In the genomic region with DNA sequence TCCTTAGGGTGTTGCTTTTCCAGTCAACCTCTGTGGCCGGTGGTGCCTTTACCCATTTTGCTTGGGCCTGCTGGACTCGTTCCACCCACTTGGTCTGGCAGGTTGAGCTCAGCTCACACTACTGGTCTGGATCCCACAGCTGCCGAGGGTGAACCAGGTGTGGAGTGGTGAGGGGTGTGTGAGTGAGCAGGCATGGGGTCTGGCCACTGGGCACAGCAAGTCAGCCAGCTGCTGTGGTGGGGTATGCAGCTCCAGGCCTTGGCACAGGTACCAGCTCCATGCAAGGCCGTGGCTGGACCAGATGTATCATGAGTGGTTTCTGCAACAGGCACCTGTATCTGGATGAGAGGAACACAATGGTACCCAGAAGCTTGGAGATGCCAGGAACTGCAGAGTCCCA, we compare ENCODE assay signal across 14 cellular contexts.
DNase-seq lines count a peak whose midpoint lies in the region; ATAC-seq and TF ChIP-seq lines count a peak whose summit lies in the region.
"Had no signal": no experiment of that assay in that cellular context is flagged by ENCODE, and none has a peak within 500 bp of the region (broad histone marks: within the 10 kb centered on the region; RNA-seq: fewer than 3 reads in every experiment).

No MANE protein-coding gene starts in this region.

- H2BK12ac ChIP-seq in mesenchymal stem cell (ENCODE audit: low read length in 2 of 2), result no peak overlapping the region

- peak overlapping the region in 1 of 2 experiments; percentile 0 for H3K14ac ChIP-seq in mesenchymal stem cell (ENCODE audit: low read length in 2 of 2)

- no peaks in the 10 kb centered on the region for H3K27me3 Mint-ChIP-seq in CD14-positive monocyte (ENCODE audit: low read depth in 3 of 3)
- no peaks in the 10 kb centered on the region for H3K27me3 Mint-ChIP-seq in stimulated activated memory B cell treated with anti-CD40 and anti-IgM and Interleukin-4, amounts not matched to agents 10 μg/mL and 1 μg/mL and 100 μg/mL, for 72 hours
- H3K27me3 Mint-ChIP-seq: CD4-positive, CD25-positive, alpha-beta regulatory T cell had no signal

- no peak for TF ChIP-seq CTCF in CD14-positive monocyte (IDR thresholded peaks at IDR 0.05)
- TF ChIP-seq CTCF in VCaP (conservative IDR thresholded peaks at IDR 0.05), result no peak

- H2AFZ ChIP-seq in mesenchymal stem cell (ENCODE audit: low read depth, low read length), result no peak overlapping the region
- H2AFZ ChIP-seq: GM23338 had no signal

- H3K4me3 Mint-ChIP-seq in CD14-positive monocyte, result no peak overlapping the region
- no peak overlapping the region for H3K4me3 Mint-ChIP-seq in stimulated activated memory B cell treated with anti-CD40 and anti-IgM and Interleukin-4, amounts not matched to agents 10 μg/mL and 1 μg/mL and 100 μg/mL, for 72 hours
- H3K4me3 Mint-ChIP-seq: CD4-positive, CD25-positive, alpha-beta regulatory T cell; GM23338 had no signal

- H2AK5ac ChIP-seq in mesenchymal stem cell (ENCODE audit: low read length, severe bottlenecking), result no peak overlapping the region

- no peaks in the 10 kb centered on the region for H3K9me3 ChIP-seq in mesenchymal stem cell (ENCODE audit: control insufficient read depth, low read length)
- H3K9me3 ChIP-seq: A549 had no signal

- H3K27ac ChIP-seq in VCaP (peak overlapping the region; percentile 73; the same call in 1 of the 2 replicates), mesenchymal stem cell (ENCODE audit: low read length, poor library complexity, severe bottlenecking) (no peak overlapping the region)
- H3K27ac ChIP-seq: A549 had no signal

- H3K27ac Mint-ChIP-seq in CD14-positive monocyte, result no peak overlapping the region
- no peak overlapping the region for H3K27ac Mint-ChIP-seq in stimulated activated memory B cell treated with anti-CD40 and anti-IgM and Interleukin-4, amounts not matched to agents 10 μg/mL and 1 μg/mL and 100 μg/mL, for 72 hours
- H3K27ac Mint-ChIP-seq: CD4-positive, CD25-positive, alpha-beta regulatory T cell; GM23338 had no signal

- no peak overlapping the region for H3K18ac ChIP-seq in mesenchymal stem cell (ENCODE audit: low read depth in 1 of 2, low read length in 2 of 2)

- DNase-seq in CD14-positive monocyte (ENCODE audit: low spot score) (peak; percentile 37), mesenchymal stem cell (no peak), COLO668 (lab: John Stamatoyannopoulos, UW; ENCODE audit: unreplicated experiment) (no peak)
- DNase-seq: Calu3; CD4-positive, CD25-positive, alpha-beta regulatory T cell; DMS 273 treated with DMSO at 0.1 percent for 48 hours; H7 had no signal

- no peak overlapping the region for H3K4ac ChIP-seq in mesenchymal stem cell (ENCODE audit: low read depth in 1 of 2, low read length in 2 of 2)

- H3K9me3 Mint-ChIP-seq in CD14-positive monocyte, result peaks cover 0 to 9% (median 4%) of the 10 kb centered on the region in 7 donors
- no peaks in the 10 kb centered on the region for H3K9me3 Mint-ChIP-seq in stimulated activated memory B cell treated with anti-CD40 and anti-IgM and Interleukin-4, amounts not matched to agents 10 μg/mL and 1 μg/mL and 100 μg/mL, for 72 hours

- H4K8ac ChIP-seq in mesenchymal stem cell (ENCODE audit: low read length), result no peak overlapping the region

- H3K4me3 ChIP-seq in mesenchymal stem cell (ENCODE audit: insufficient read depth in 1 of 2, low read depth in 1 of 2, low read length in 2 of 2), result no peak overlapping the region
- H3K4me3 ChIP-seq: A549, GM12878, GM23338 had no signal

- H2BK5ac ChIP-seq in mesenchymal stem cell (ENCODE audit: low read depth, low read length, poor library complexity, severe bottlenecking), result no peak overlapping the region

- no peaks in the 10 kb centered on the region for H3K27me3 ChIP-seq in mesenchymal stem cell (ENCODE audit: control insufficient read depth in 1 of 2, insufficient read depth in 1 of 2, low read length in 2 of 2)

- H3K4me2 ChIP-seq in mesenchymal stem cell (ENCODE audit: low read length, poor library complexity, severe bottlenecking), result no peak overlapping the region
- H3K4me2 ChIP-seq: A549, GM23338 had no signal

- WGBS in mesenchymal stem cell, result 89% methylated on average over 4 of the region's 4 CpGs

- no peak overlapping the region for H2BK15ac ChIP-seq in mesenchymal stem cell (ENCODE audit: low read depth, poor library complexity, severe bottlenecking)

- ATAC-seq in stimulated activated memory B cell treated with anti-CD40 and anti-IgM and Interleukin-4, amounts not matched to agents 10 μg/mL and 1 μg/mL and 100 μg/mL, for 72 hours, result peak; percentile 36
- ATAC-seq in GM21825 (IDR thresholded peaks at IDR 0.05; ENCODE audit: unreplicated experiment), result no peak
- no peak for ATAC-seq in HG03571 (IDR thresholded peaks at IDR 0.05; ENCODE audit: unreplicated experiment)
- ATAC-seq: A549, GM12878, GM23338 had no signal

- H3K36me3 ChIP-seq in mesenchymal stem cell (ENCODE audit: control insufficient read depth in 1 of 2, insufficient read depth in 2 of 2, low read depth in 1 of 2, low read length in 2 of 2), result no peaks in the 10 kb centered on the region

- H3K4me1 Mint-ChIP-seq in CD14-positive monocyte, result no peaks in the 10 kb centered on the region
- H3K4me1 Mint-ChIP-seq in stimulated activated memory B cell treated with anti-CD40 and anti-IgM and Interleukin-4, amounts not matched to agents 10 μg/mL and 1 μg/mL and 100 μg/mL, for 72 hours, result no peaks in the 10 kb centered on the region
- H3K4me1 Mint-ChIP-seq: CD4-positive, CD25-positive, alpha-beta regulatory T cell had no signal

- no peak overlapping the region for H2BK120ac ChIP-seq in mesenchymal stem cell (ENCODE audit: low read depth, low read length)

- H3K23ac ChIP-seq in mesenchymal stem cell (ENCODE audit: low read length in 2 of 2), result no peak overlapping the region

- H3K9ac ChIP-seq in mesenchymal stem cell (ENCODE audit: low read length), result no peak overlapping the region

- no peaks in the 10 kb centered on the region for H3K4me1 ChIP-seq in mesenchymal stem cell (ENCODE audit: control insufficient read depth, insufficient read depth, low read depth, low read length)
- H3K4me1 ChIP-seq: A549 had no signal

- no peaks in the 10 kb centered on the region for H3K79me1 ChIP-seq in mesenchymal stem cell (replicated peaks; ENCODE audit: low read length, poor library complexity, severe bottlenecking)

- no peaks in the 10 kb centered on the region for H3K36me3 Mint-ChIP-seq in CD14-positive monocyte
- no peaks in the 10 kb centered on the region for H3K36me3 Mint-ChIP-seq in stimulated activated memory B cell treated with anti-CD40 and anti-IgM and Interleukin-4, amounts not matched to agents 10 μg/mL and 1 μg/mL and 100 μg/mL, for 72 hours
- H3K36me3 Mint-ChIP-seq: CD4-positive, CD25-positive, alpha-beta regulatory T cell had no signal

- H4K91ac ChIP-seq in mesenchymal stem cell (ENCODE audit: low read length), result peak overlapping the region; percentile 68

- intact Hi-C loops in CD14-positive monocyte (cut with micrococcal nuclease), result no loop called here
